ENCODE assay signal across 27 cellular contexts in genomic region chr1:4960336-4960735, GRCh38.
"Had no signal": no experiment of that assay in that cellular context is flagged by ENCODE, and none has a peak within 500 bp of the region (broad histone marks: within the 10 kb centered on the region; RNA-seq: fewer than 3 reads in every experiment).

No MANE protein-coding gene starts in this region.

- H3K36me3 Mint-ChIP-seq: stimulated activated effector memory CD8-positive, alpha-beta T cell treated with anti-CD3 and anti-CD28 coated beads, Interleukin-12 subunit alpha, Interleukin-12 subunit beta, amount 100 ng/mL, for 72 hours; stimulated activated memory B cell treated with anti-CD40 and anti-IgM and Interleukin-4, amounts not matched to agents 10 μg/mL and 1 μg/mL and 100 μg/mL, for 72 hours; stimulated activated naive B cell treated with anti-CD40 and anti-IgM and Interleukin-4, amounts not matched to agents 10 μg/mL and 1 μg/mL and 100 μg/mL, for 72 hours had no signal

- H3K27ac Mint-ChIP-seq: stimulated activated effector memory CD8-positive, alpha-beta T cell treated with anti-CD3 and anti-CD28 coated beads, Interleukin-12 subunit alpha, Interleukin-12 subunit beta, amount 100 ng/mL, for 72 hours; stimulated activated memory B cell treated with anti-CD40 and anti-IgM and Interleukin-4, amounts not matched to agents 10 μg/mL and 1 μg/mL and 100 μg/mL, for 72 hours; stimulated activated naive B cell treated with anti-CD40 and anti-IgM and Interleukin-4, amounts not matched to agents 10 μg/mL and 1 μg/mL and 100 μg/mL, for 72 hours; stimulated activated naive CD8-positive, alpha-beta T cell treated with anti-CD3 and anti-CD28 coated beads, Interleukin-15, amount 100 ng/mL, for 72 hours; stimulated activated naive CD8-positive, alpha-beta T cell treated with anti-CD3 and anti-CD28 coated beads, Interleukin-15, Interleukin-2, amounts not matched to agents 100 ng/mL and 50 ng/mL, for 24 hours had no signal

- H3K4me1 Mint-ChIP-seq: stimulated activated effector memory CD8-positive, alpha-beta T cell treated with anti-CD3 and anti-CD28 coated beads, Interleukin-12 subunit alpha, Interleukin-12 subunit beta, amount 100 ng/mL, for 72 hours; stimulated activated memory B cell treated with anti-CD40 and anti-IgM and Interleukin-4, amounts not matched to agents 10 μg/mL and 1 μg/mL and 100 μg/mL, for 72 hours; stimulated activated naive B cell treated with anti-CD40 and anti-IgM and Interleukin-4, amounts not matched to agents 10 μg/mL and 1 μg/mL and 100 μg/mL, for 72 hours had no signal

- H3K4me3 ChIP-seq: stomach, suprapubic skin, testis, thoracic aorta, thyroid gland, tibial artery, tibial nerve, transverse colon, upper lobe of left lung, upper lobe of right lung, uterus, vagina had no signal

- H3K27me3 ChIP-seq: testis, thyroid gland, tibial artery, tibial nerve, transverse colon, upper lobe of left lung, upper lobe of right lung, uterus, vagina had no signal

- H3K4me1 ChIP-seq: stomach, suprapubic skin, testis, tibial nerve, transverse colon, upper lobe of left lung, upper lobe of right lung, uterus, vagina had no signal

- H3K9me3 Mint-ChIP-seq: stimulated activated effector memory CD8-positive, alpha-beta T cell treated with anti-CD3 and anti-CD28 coated beads, Interleukin-12 subunit alpha, Interleukin-12 subunit beta, amount 100 ng/mL, for 72 hours; stimulated activated memory B cell treated with anti-CD40 and anti-IgM and Interleukin-4, amounts not matched to agents 10 μg/mL and 1 μg/mL and 100 μg/mL, for 72 hours had no signal

- H3K36me3 ChIP-seq: stomach, suprapubic skin, thoracic aorta, thyroid gland, tibial artery, tibial nerve, transverse colon, upper lobe of left lung, upper lobe of right lung, uterus, vagina had no signal

- ATAC-seq: stimulated activated effector memory CD8-positive, alpha-beta T cell treated with anti-CD3 and anti-CD28 coated beads, Interleukin-12 subunit alpha, Interleukin-12 subunit beta, amount 100 ng/mL, for 72 hours; stimulated activated memory B cell treated with anti-CD40 and anti-IgM and Interleukin-4, amounts not matched to agents 10 μg/mL and 1 μg/mL and 100 μg/mL, for 72 hours; stimulated activated naive B cell treated with anti-CD40 and anti-IgM and Interleukin-4, amounts not matched to agents 10 μg/mL and 1 μg/mL and 100 μg/mL, for 72 hours; stimulated activated naive CD8-positive, alpha-beta T cell treated with anti-CD3 and anti-CD28 coated beads, Interleukin-15, amount 100 ng/mL, for 72 hours; stimulated activated naive CD8-positive, alpha-beta T cell treated with anti-CD3 and anti-CD28 coated beads, Interleukin-15, Interleukin-2, amounts not matched to agents 100 U/mL and 50 U/mL, for 24 hours; upper lobe of right lung had no signal

- DNase-seq: stimulated activated CD4-positive, alpha-beta T cell treated with anti-CD3 and anti-CD28 coated beads, Interleukin-2, amount 100 ng/mL, for 48 hours; stimulated activated CD4-positive, alpha-beta T cell treated with anti-CD3 and anti-CD28 coated beads, Interleukin-4, amount 100 ng/mL, for 1 hour; stimulated activated CD4-positive, alpha-beta T cell treated with anti-CD3 and anti-CD28 coated beads, Interleukin-4, amount 100 ng/mL, for 24 hours; stimulated activated CD4-positive, alpha-beta T cell treated with anti-CD3 and anti-CD28 coated beads, Interleukin-4, amount 100 ng/mL, for 4 hours; stimulated activated CD8-positive, alpha-beta memory T cell treated with anti-CD3 and anti-CD28 coated beads, Interleukin-4, amount 100 ng/mL, for 48 hours; stimulated activated naive B cell treated with anti-CD40 and anti-IgM and Interleukin-4, amounts not matched to agents 10 μg/mL and 1 μg/mL and 100 μg/mL, for 72 hours; stimulated activated naive CD4-positive, alpha-beta T cell; stimulated activated naive CD4-positive, alpha-beta T cell treated with Interleukin-2 at 50 U/mL for 16 hours; stimulated activated naive CD8-positive, alpha-beta T cell treated with anti-CD3 and anti-CD28 coated beads, Interleukin-15, amount 100 ng/mL, for 72 hours; stimulated activated naive CD8-positive, alpha-beta T cell treated with anti-CD3 and anti-CD28 coated beads, Interleukin-15, Interleukin-2, amounts not matched to agents 100 U/mL and 50 U/mL, for 24 hours; stomach; substantia nigra; testis; thyroid gland; tibial artery; transverse colon; trophoblast cell; upper lobe of left lung; uterus had no signal

- H3K27ac ChIP-seq: stomach, suprapubic skin, testis, thoracic aorta, thyroid gland, tibial artery, tibial nerve, transverse colon, upper lobe of left lung, upper lobe of right lung, uterus, vagina had no signal

- H3K4me3 Mint-ChIP-seq: stimulated activated effector memory CD8-positive, alpha-beta T cell treated with anti-CD3 and anti-CD28 coated beads, Interleukin-12 subunit alpha, Interleukin-12 subunit beta, amount 100 ng/mL, for 72 hours; stimulated activated memory B cell treated with anti-CD40 and anti-IgM and Interleukin-4, amounts not matched to agents 10 μg/mL and 1 μg/mL and 100 μg/mL, for 72 hours; stimulated activated naive B cell treated with anti-CD40 and anti-IgM and Interleukin-4, amounts not matched to agents 10 μg/mL and 1 μg/mL and 100 μg/mL, for 72 hours; stimulated activated naive CD8-positive, alpha-beta T cell treated with anti-CD3 and anti-CD28 coated beads, Interleukin-15, amount 100 ng/mL, for 72 hours; stimulated activated naive CD8-positive, alpha-beta T cell treated with anti-CD3 and anti-CD28 coated beads, Interleukin-15, Interleukin-2, amounts not matched to agents 100 ng/mL and 50 ng/mL, for 24 hours had no signal

- H3K9me3 ChIP-seq: suprapubic skin, testis, thoracic aorta, thyroid gland, transverse colon, upper lobe of right lung, uterus, vagina had no signal
